In genomic region chr12:65188179-65188709, GRCh38 we compare ENCODE assay signal across 13 cellular contexts. TPM values are rescaled to one million over a fixed set of nuclear protein-coding genes. Genes with fewer than 3 reads are reported as not detected.
DNase-seq lines count a peak whose midpoint lies in the region; ATAC-seq and TF ChIP-seq lines count a peak whose summit lies in the region.
"Had no signal": no experiment of that assay in that cellular context is flagged by ENCODE, and none has a peak within 500 bp of the region (broad histone marks: within the 10 kb centered on the region; RNA-seq: fewer than 3 reads in every experiment).

No MANE protein-coding gene starts in this region.

- no peak overlapping the region for H3K27ac Mint-ChIP-seq in endodermal cell
- H3K27ac Mint-ChIP-seq: activated CD4-positive, alpha-beta T cell treated with anti-CD3 and anti-CD28 coated beads for 36 hours; progenitor cell of endocrine pancreas had no signal

- H3K36me3 Mint-ChIP-seq in endodermal cell (ENCODE audit: low read depth): peaks cover 21% of the 10 kb centered on the region

- ATAC-seq in GM18868 (IDR thresholded peaks at IDR 0.05; ENCODE audit: unreplicated experiment) (peak; percentile 26), GM21528 (IDR thresholded peaks at IDR 0.05; ENCODE audit: low FRiP score, unreplicated experiment) (peak; percentile 40), HG03159 (IDR thresholded peaks at IDR 0.05; ENCODE audit: unreplicated experiment) (peak; percentile 31)
- ATAC-seq: activated CD4-positive, alpha-beta T cell treated with anti-CD3 and anti-CD28 coated beads for 36 hours had no signal

- no peaks in the 10 kb centered on the region for H3K27me3 ChIP-seq in endodermal cell (ENCODE audit: control insufficient read depth, insufficient read depth, low read length, poor library complexity, severe bottlenecking)
- no peaks in the 10 kb centered on the region for H3K27me3 ChIP-seq in osteoblast (ENCODE audit: insufficient read depth, low read length)
- H3K27me3 ChIP-seq in WERI-Rb-1 (ENCODE audit: insufficient read depth, low read depth, severe bottlenecking): no peaks in the 10 kb centered on the region

- H4K20me1 ChIP-seq in osteoblast (ENCODE audit: insufficient read depth, low read length): peaks cover 27% of the 10 kb centered on the region

- no peak for TF ChIP-seq CTCF in endodermal cell (conservative IDR thresholded peaks at IDR 0.05)
- no peak for TF ChIP-seq CTCF in osteoblast (IDR thresholded peaks at IDR 0.05; ENCODE audit: extremely low read depth, low read depth, low read length)
- no peak for TF ChIP-seq CTCF in WERI-Rb-1 (IDR thresholded peaks at IDR 0.05; ENCODE audit: low read depth, low read length)

- no peak overlapping the region for H3K4me3 Mint-ChIP-seq in endodermal cell
- H3K4me3 Mint-ChIP-seq: activated CD4-positive, alpha-beta T cell treated with anti-CD3 and anti-CD28 coated beads for 36 hours had no signal

- H3K79me2 ChIP-seq in osteoblast (ENCODE audit: insufficient read depth, low read length): peaks cover 73% of the 10 kb centered on the region

- DNase-seq in endodermal cell (no peak), osteoblast (ENCODE audit: insufficient read length, low spot score, missing footprints) (no peak), NCI-H1105 treated with DMSO at 0.1 percent for 48 hours (lab: John Stamatoyannopoulos, UW) (no peak), WERI-Rb-1 (no peak)
- DNase-seq in stimulated activated CD4-positive, alpha-beta T cell treated with anti-CD3 and anti-CD28 coated beads, Interleukin-4, amount 100 ng/mL, for 4 hours: no peak
- DNase-seq: activated CD4-positive, alpha-beta T cell treated with anti-CD3 and anti-CD28 coated beads for 36 hours; islet precursor cell; NCI-H1105 had no signal

- 93 to 95% methylated on average over 2 to 3 of the region's 3 CpGs for WGBS in endodermal cell (ENCODE audit: insufficient coverage in 1 of 2, insufficient read length in 1 of 2), 2 experiments

- H2AFZ ChIP-seq in osteoblast (ENCODE audit: low read length): no peak overlapping the region

- peak overlapping the region; percentile 42 for H3K4me3 ChIP-seq in endodermal cell (ENCODE audit: low read length)
- no peak overlapping the region for H3K4me3 ChIP-seq in osteoblast (ENCODE audit: insufficient read depth, low read length)
- H3K4me3 ChIP-seq in WERI-Rb-1 (ENCODE audit: low read depth, low read length): no peak overlapping the region
- H3K4me3 ChIP-seq: HAP-1 had no signal

- H3K9ac ChIP-seq in endodermal cell (ENCODE audit: extremely low read depth, low read length, poor library complexity, severe bottlenecking): no peak overlapping the region

- H3K4me1 ChIP-seq in endodermal cell (ENCODE audit: control insufficient read depth, insufficient read depth, low read length): peaks cover 15% of the 10 kb centered on the region
- H3K4me1 ChIP-seq in osteoblast (ENCODE audit: insufficient read depth, low read length): no peaks in the 10 kb centered on the region

- H3K4me2 ChIP-seq in osteoblast (ENCODE audit: insufficient read depth, low read length): no peak overlapping the region

- H3K27ac ChIP-seq in endodermal cell (ENCODE audit: low read depth, low read length): no peak overlapping the region
- no peak overlapping the region for H3K27ac ChIP-seq in osteoblast (ENCODE audit: low read depth, low read length)
- H3K27ac ChIP-seq in WERI-Rb-1: no peak overlapping the region

- H3K27me3 Mint-ChIP-seq in endodermal cell (ENCODE audit: insufficient read depth): no peaks in the 10 kb centered on the region
- H3K27me3 Mint-ChIP-seq: activated CD4-positive, alpha-beta T cell treated with anti-CD3 and anti-CD28 coated beads for 36 hours; progenitor cell of endocrine pancreas had no signal

- H3K9me3 ChIP-seq in endodermal cell (ENCODE audit: control insufficient read depth, low read length) (no peaks in the 10 kb centered on the region), osteoblast (ENCODE audit: low read depth, low read length) (no peaks in the 10 kb centered on the region), WERI-Rb-1 (ENCODE audit: severe bottlenecking) (no peaks in the 10 kb centered on the region)
- H3K9me3 ChIP-seq: HAP-1 had no signal

- peaks cover 42% of the 10 kb centered on the region for H3K36me3 ChIP-seq in endodermal cell (ENCODE audit: control insufficient read depth, insufficient read depth, low read length)
- no peaks in the 10 kb centered on the region for H3K36me3 ChIP-seq in osteoblast (ENCODE audit: insufficient read depth, low read length)
- H3K36me3 ChIP-seq in WERI-Rb-1: peaks cover 27% of the 10 kb centered on the region
- H3K36me3 ChIP-seq: HAP-1 had no signal

- H3K4me1 Mint-ChIP-seq in endodermal cell: peaks cover 35% of the 10 kb centered on the region

- no peaks in the 10 kb centered on the region for H3K9me3 Mint-ChIP-seq in endodermal cell

RNA-seq across cellular contexts. Expression of gene LEMD3, which starts 18.9 kb away (rescaled TPM):
- total RNA-seq in endodermal cell (10 to 100 TPM; 35.8 to 37.3 TPM), osteoblast (21.5 and 27.5 TPM in 2 replicates)
- 22.4 TPM for polyA plus RNA-seq in endodermal cell (2013, experiment 1 of 2)
- polyA plus RNA-seq in endodermal cell (2013, experiment 2 of 2): 22.4 TPM
